29 cellular contexts compared by ENCODE assay signal in genomic region chr2:138698428-138698827, GRCh38.
"Had no signal": no experiment of that assay in that cellular context is flagged by ENCODE, and none has a peak within 500 bp of the region (broad histone marks: within the 10 kb centered on the region; RNA-seq: fewer than 3 reads in every experiment).

No MANE protein-coding gene starts in this region.

- ATAC-seq: naive thymus-derived CD8-positive, alpha-beta T cell; natural killer cell treated with Interleukin-12 subunit alpha and Interleukin-12 subunit beta and Interleukin-15 and Interleukin-18, amount 100 ng/mL, for 72 hours; pancreas; sciatic nerve; stimulated activated memory B cell treated with anti-CD40 and anti-IgM and Interleukin-4, amounts not matched to agents 10 μg/mL and 1 μg/mL and 100 μg/mL, for 72 hours; stimulated activated naive CD8-positive, alpha-beta T cell treated with anti-CD3 and anti-CD28 coated beads, Interleukin-15, amount 100 ng/mL, for 72 hours; stimulated activated naive CD8-positive, alpha-beta T cell treated with anti-CD3 and anti-CD28 coated beads, Interleukin-15, Interleukin-2, amounts not matched to agents 100 U/mL and 50 U/mL, for 24 hours had no signal

- H3K9ac ChIP-seq: neural progenitor cell had no signal

- H3K36me3 Mint-ChIP-seq: naive B cell; naive thymus-derived CD8-positive, alpha-beta T cell; natural killer cell treated with Interleukin-12 subunit alpha and Interleukin-12 subunit beta and Interleukin-15 and Interleukin-18, amount 100 ng/mL, for 72 hours; neural progenitor cell; stimulated activated memory B cell treated with anti-CD40 and anti-IgM and Interleukin-4, amounts not matched to agents 10 μg/mL and 1 μg/mL and 100 μg/mL, for 72 hours had no signal

- H3K4me1 ChIP-seq: neural progenitor cell, pancreas, prostate gland, right atrium auricular region, spleen, tibial nerve, upper lobe of left lung had no signal

- DNase-seq: naive B cell; naive thymus-derived CD8-positive, alpha-beta T cell; nephron progenitor cell; nucleus accumbens; pancreas; retina; spleen; stimulated activated CD4-positive, alpha-beta T cell treated with anti-CD3 and anti-CD28 coated beads, Interleukin-12 subunit alpha, Interleukin-12 subunit beta, amount 100 ng/mL, for 4 hours; stimulated activated CD4-positive, alpha-beta T cell treated with anti-CD3 and anti-CD28 coated beads, Interleukin-1b, Interleukin-23, amount 100 ng/mL, for 48 hours; stimulated activated CD4-positive, alpha-beta T cell treated with anti-CD3 and anti-CD28 coated beads, Interleukin-4, amount 100 ng/mL, for 1 hour; stimulated activated CD4-positive, alpha-beta T cell treated with anti-CD3 and anti-CD28 coated beads, Interleukin-4, amount 100 ng/mL, for 4 hours; stimulated activated CD8-positive, alpha-beta memory T cell treated with anti-CD3 and anti-CD28 coated beads, Interleukin-4, amount 100 ng/mL, for 48 hours; stimulated activated naive CD4-positive, alpha-beta T cell; stimulated activated naive CD8-positive, alpha-beta T cell treated with anti-CD3 and anti-CD28 coated beads, Interleukin-15, amount 100 ng/mL, for 72 hours; stimulated activated naive CD8-positive, alpha-beta T cell treated with anti-CD3 and anti-CD28 coated beads, Interleukin-15, Interleukin-2, amounts not matched to agents 100 U/mL and 50 U/mL, for 24 hours; thyroid gland; trophoblast cell; upper lobe of left lung had no signal

- H3K9me3 ChIP-seq: neutrophil, pancreas, prostate gland, right atrium auricular region, spleen, thoracic aorta, thyroid gland, tibial nerve, upper lobe of left lung had no signal

- H3K4me3 Mint-ChIP-seq: naive B cell; naive thymus-derived CD8-positive, alpha-beta T cell; natural killer cell treated with Interleukin-12 subunit alpha and Interleukin-12 subunit beta and Interleukin-15 and Interleukin-18, amount 100 ng/mL, for 72 hours; nephron progenitor cell; neural progenitor cell; stimulated activated memory B cell treated with anti-CD40 and anti-IgM and Interleukin-4, amounts not matched to agents 10 μg/mL and 1 μg/mL and 100 μg/mL, for 72 hours; stimulated activated naive CD8-positive, alpha-beta T cell treated with anti-CD3 and anti-CD28 coated beads, Interleukin-15, amount 100 ng/mL, for 72 hours had no signal

- H3K27me3 Mint-ChIP-seq: naive thymus-derived CD8-positive, alpha-beta T cell; natural killer cell treated with Interleukin-12 subunit alpha and Interleukin-12 subunit beta and Interleukin-15 and Interleukin-18, amount 100 ng/mL, for 72 hours; stimulated activated memory B cell treated with anti-CD40 and anti-IgM and Interleukin-4, amounts not matched to agents 10 μg/mL and 1 μg/mL and 100 μg/mL, for 72 hours; stimulated activated naive CD8-positive, alpha-beta T cell treated with anti-CD3 and anti-CD28 coated beads, Interleukin-15, amount 100 ng/mL, for 72 hours had no signal

- H3K27ac ChIP-seq: neural progenitor cell, neutrophil, pancreas, prostate gland, right atrium auricular region, skin epidermis, spleen, thoracic aorta, thyroid gland, tibial nerve, upper lobe of left lung had no signal

- H3K27me3 ChIP-seq: neural progenitor cell, neutrophil, pancreas, right atrium auricular region, spleen, thyroid gland, tibial nerve, upper lobe of left lung had no signal

- H3K9me3 Mint-ChIP-seq: naive thymus-derived CD8-positive, alpha-beta T cell; natural killer cell treated with Interleukin-12 subunit alpha and Interleukin-12 subunit beta and Interleukin-15 and Interleukin-18, amount 100 ng/mL, for 72 hours; nephron progenitor cell; neural progenitor cell; stimulated activated memory B cell treated with anti-CD40 and anti-IgM and Interleukin-4, amounts not matched to agents 10 μg/mL and 1 μg/mL and 100 μg/mL, for 72 hours; stimulated activated naive CD8-positive, alpha-beta T cell treated with anti-CD3 and anti-CD28 coated beads, Interleukin-15, amount 100 ng/mL, for 72 hours had no signal

- H3K27ac Mint-ChIP-seq: naive thymus-derived CD8-positive, alpha-beta T cell; natural killer cell treated with Interleukin-12 subunit alpha and Interleukin-12 subunit beta and Interleukin-15 and Interleukin-18, amount 100 ng/mL, for 72 hours; nephron progenitor cell; neural progenitor cell; stimulated activated memory B cell treated with anti-CD40 and anti-IgM and Interleukin-4, amounts not matched to agents 10 μg/mL and 1 μg/mL and 100 μg/mL, for 72 hours; stimulated activated naive CD8-positive, alpha-beta T cell treated with anti-CD3 and anti-CD28 coated beads, Interleukin-15, amount 100 ng/mL, for 72 hours had no signal

- H3K4me2 ChIP-seq: neural progenitor cell, smooth muscle cell had no signal

- H3K4me3 ChIP-seq: neural progenitor cell, pancreas, prostate gland, right atrium auricular region, skin epidermis, smooth muscle cell, spleen, thoracic aorta, thyroid gland, tibial nerve, upper lobe of left lung had no signal

- H3K4me1 Mint-ChIP-seq: naive B cell; naive thymus-derived CD8-positive, alpha-beta T cell; nephron progenitor cell; stimulated activated memory B cell treated with anti-CD40 and anti-IgM and Interleukin-4, amounts not matched to agents 10 μg/mL and 1 μg/mL and 100 μg/mL, for 72 hours; stimulated activated naive CD8-positive, alpha-beta T cell treated with anti-CD3 and anti-CD28 coated beads, Interleukin-15, amount 100 ng/mL, for 72 hours had no signal

- H3K36me3 ChIP-seq: neural progenitor cell, neutrophil, pancreas, prostate gland, right atrium auricular region, spleen, thoracic aorta, thyroid gland, tibial nerve, upper lobe of left lung had no signal
